Comparison of ENCODE assay signal across 9 cellular contexts in the genomic region with DNA sequence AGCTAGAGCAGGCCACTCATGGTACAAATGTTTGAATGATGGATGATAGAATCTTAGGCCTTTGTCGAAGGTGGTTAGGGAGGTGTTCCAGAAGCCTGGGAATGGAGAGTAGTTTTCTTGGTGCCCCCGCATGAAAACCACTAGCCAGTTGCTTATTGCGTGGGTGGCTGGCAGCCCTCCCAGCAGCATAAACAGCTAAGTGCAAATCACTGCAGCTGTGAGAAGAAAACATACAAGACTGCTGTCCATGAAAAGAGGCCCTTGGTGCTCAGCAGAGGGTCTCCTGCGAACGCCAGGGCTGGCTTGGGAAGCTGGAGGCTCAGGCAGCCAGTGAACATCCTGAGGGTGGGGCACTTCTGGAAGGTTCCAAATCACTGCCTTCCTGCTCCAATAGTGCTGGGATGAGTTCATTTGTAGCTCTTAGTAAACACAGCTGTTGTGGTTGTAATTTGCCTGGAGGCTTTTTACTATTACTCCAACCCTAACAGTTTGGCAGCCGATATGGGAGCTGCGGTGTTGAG.
DNase-seq lines count a peak whose midpoint lies in the region; ATAC-seq and TF ChIP-seq lines count a peak whose summit lies in the region.
"Had no signal": no experiment of that assay in that cellular context is flagged by ENCODE, and none has a peak within 500 bp of the region (broad histone marks: within the 10 kb centered on the region; RNA-seq: fewer than 3 reads in every experiment).

No MANE protein-coding gene starts in this region.

- no peak overlapping the region for H3K27ac ChIP-seq in PC-3 (ENCODE audit: low read length)

- H2AFZ ChIP-seq in PC-3 (ENCODE audit: low read length) = no peak overlapping the region

- POLR2A ChIA-PET in PC-3 (lab: Charles Lee; ENCODE audit: unreplicated experiment) = no interaction called here

- ATAC-seq in PC-3 (peak; percentile 25; the same call in 1 of the 2 replicates), left lobe of liver (no peak)

- H3K4me2 ChIP-seq in PC-3 (ENCODE audit: low read length) = no peak overlapping the region

- CTCF ChIA-PET in PC-3 (lab: Charles Lee) = no interaction called here

- H3K9me2 ChIP-seq in PC-3 (replicated peaks; ENCODE audit: low read length) = no peaks in the 10 kb centered on the region

- H3K27me3 ChIP-seq in PC-3 (ENCODE audit: low read length) = no peaks in the 10 kb centered on the region

- H3K9me3 ChIP-seq in PC-3 (ENCODE audit: low read length) = no peaks in the 10 kb centered on the region

- intact Hi-C loops in PC-3 (cut with micrococcal nuclease) = no loop called here

- H3K4me3 ChIP-seq in PC-3 (ENCODE audit: low read length) = no peak overlapping the region

- peak; percentile 86 for DNase-seq in COR-L47 (lab: John Stamatoyannopoulos, UW)
- peak; percentile 56 for DNase-seq in PC-3
- peak; percentile 94 for DNase-seq in fibroblast of peridontal ligament (ENCODE audit: extremely low read depth)
- no peak for DNase-seq in osteocyte (ENCODE audit: extremely low spot score, unreplicated experiment)
- DNase-seq in left lobe of liver (ENCODE audit: low spot score) = no peak
- no peak for DNase-seq in HPDE6-E6E7 (ENCODE audit: extremely low spot score)
- DNase-seq in RKO (ENCODE audit: low spot score) = no peak
- no peak for DNase-seq in T-helper 9 cell
- DNase-seq: effector CD8-positive, alpha-beta T cell had no signal

- H3K79me2 ChIP-seq in PC-3 (ENCODE audit: low read length) = no peaks in the 10 kb centered on the region

- no peaks in the 10 kb centered on the region for H3F3A ChIP-seq in PC-3 (ENCODE audit: low read length, unreplicated experiment)

- no peaks in the 10 kb centered on the region for H3K27me3 Mint-ChIP-seq in osteocyte (ENCODE audit: unreplicated experiment)

- peaks cover 19% of the 10 kb centered on the region for H3K4me1 Mint-ChIP-seq in osteocyte (ENCODE audit: unreplicated experiment)

- H3K36me3 ChIP-seq in PC-3 (ENCODE audit: low read depth, low read length) = no peaks in the 10 kb centered on the region

- no peak overlapping the region for H3K9ac ChIP-seq in PC-3 (ENCODE audit: low read length)

- H3K36me3 Mint-ChIP-seq in osteocyte (ENCODE audit: unreplicated experiment) = no peaks in the 10 kb centered on the region

- H3K9me3 Mint-ChIP-seq in osteocyte (ENCODE audit: unreplicated experiment) = no peaks in the 10 kb centered on the region

- peak overlapping the region; percentile 24 for H3K27ac Mint-ChIP-seq in osteocyte (ENCODE audit: unreplicated experiment)

- no TSS peak for BruUV-seq in PC-3 (replicated peaks; lab: Mats Ljungman, UMichigan)

- TF ChIP-seq CTCF in PC-3 (conservative IDR thresholded peaks at IDR 0.05; ENCODE audit: low read depth, low read length) (no peak), osteocyte (IDR thresholded peaks at IDR 0.05) (no peak)

- no peak overlapping the region for H3K4me3 Mint-ChIP-seq in osteocyte (ENCODE audit: unreplicated experiment)

- peaks cover 13% of the 10 kb centered on the region for H3K4me1 ChIP-seq in PC-3 (ENCODE audit: insufficient read depth, low read length)

- no peaks in the 10 kb centered on the region for H4K20me1 ChIP-seq in PC-3 (ENCODE audit: low read length)

Comparison
In these comparisons a context has a peak if more than half of its experiments do, and no peak if none do; other contexts are left out.
1. DNase-seq: peak in COR-L47 (single experiment), PC-3 (single experiment) and fibroblast of peridontal ligament (single experiment); none in osteocyte (single experiment), left lobe of liver (single experiment), HPDE6-E6E7 (single experiment), RKO (single experiment) and T-helper 9 cell (single experiment).